ENCODE assay signal across 8 cellular contexts in the genomic region with DNA sequence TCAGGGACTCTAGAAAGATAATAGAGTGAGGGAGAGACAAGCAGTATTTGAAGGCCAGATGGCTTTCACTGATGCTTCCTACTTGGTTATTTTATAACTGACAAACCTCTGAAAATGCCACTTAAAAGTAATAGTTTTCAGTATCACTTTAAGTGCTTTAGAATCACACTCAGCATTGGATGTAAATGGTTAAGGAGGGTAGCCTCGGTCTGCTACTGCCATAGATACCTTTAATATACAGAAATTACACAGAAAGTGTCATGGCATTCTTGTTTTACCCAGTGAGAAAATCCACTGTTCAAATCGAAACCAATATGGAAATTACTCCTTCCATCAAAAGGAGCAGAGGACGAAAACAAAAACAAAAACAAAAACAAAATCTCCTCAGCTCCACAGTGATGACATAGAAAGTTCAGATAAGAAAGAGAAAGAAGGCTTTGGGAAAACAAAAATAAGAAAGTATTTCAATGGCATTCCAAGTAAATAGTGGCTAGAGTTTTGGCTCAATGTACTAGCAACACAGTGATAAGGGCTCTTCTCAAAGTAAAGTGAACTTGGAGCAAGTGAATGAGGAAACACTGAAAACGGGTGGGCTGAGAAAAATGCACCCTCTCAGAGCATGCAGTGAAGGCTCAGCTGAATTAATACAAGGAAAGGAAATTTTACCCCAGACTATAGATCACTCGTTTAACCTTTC. TPM values are rescaled to one million over a fixed set of nuclear protein-coding genes. Genes with fewer than 3 reads are reported as not detected.
DNase-seq lines count a peak whose midpoint lies in the region; ATAC-seq and TF ChIP-seq lines count a peak whose summit lies in the region.

No MANE protein-coding gene starts in this region.

- no peaks in the 10 kb centered on the region for H3K27me3 ChIP-seq in upper lobe of right lung

- intact Hi-C loops in activated naive CD4-positive, alpha-beta T cell treated with anti-CD3 and anti-CD28 coated beads for 36 hours (cut with micrococcal nuclease) = loop anchor here (1.0 to 5.0 kb wide), 5 partner anchors 9 to 532 kb away; no protein-coding TSS in a partner anchor
- intact Hi-C loops in activated CD4-positive, alpha-beta memory T cell treated with anti-CD3 and anti-CD28 coated beads for 36 hours (cut with micrococcal nuclease) = loop anchor here (1.0 to 5.0 kb wide), 3 partner anchors 9 to 703 kb away; no protein-coding TSS in a partner anchor
- intact Hi-C loops in upper lobe of right lung (cut with DNase I) = no loop called here

- no peaks in the 10 kb centered on the region for H3K9me3 Mint-ChIP-seq in activated naive CD4-positive, alpha-beta T cell treated with anti-CD3 and anti-CD28 coated beads for 36 hours
- H3K9me3 Mint-ChIP-seq in activated CD4-positive, alpha-beta memory T cell treated with anti-CD3 and anti-CD28 coated beads for 36 hours = no peaks in the 10 kb centered on the region

- no peak for TF ChIP-seq CTCF in upper lobe of right lung (IDR thresholded peaks at IDR 0.05)

- peaks cover 31% of the 10 kb centered on the region for H3K4me1 ChIP-seq in upper lobe of right lung

- POLR2A ChIA-PET in activated CD4-positive, alpha-beta memory T cell treated with anti-CD3 and anti-CD28 coated beads for 36 hours (lab: Charles Lee) = interaction anchor here (1.1 to 2.8 kb wide), 3 partner anchors 8 to 45 kb away, joined by 4 to 15 read pairs (median 7); no protein-coding TSS in a partner anchor

- H3K4me3 Mint-ChIP-seq in activated naive CD4-positive, alpha-beta T cell treated with anti-CD3 and anti-CD28 coated beads for 36 hours = peak overlapping the region; percentile 14
- H3K4me3 Mint-ChIP-seq in activated CD4-positive, alpha-beta memory T cell treated with anti-CD3 and anti-CD28 coated beads for 36 hours = peak overlapping the region; percentile 43

- H3K27ac ChIP-seq in upper lobe of right lung = peak overlapping the region; percentile 43

- peaks cover 83% of the 10 kb centered on the region for H3K4me1 Mint-ChIP-seq in activated naive CD4-positive, alpha-beta T cell treated with anti-CD3 and anti-CD28 coated beads for 36 hours (ENCODE audit: low read depth)
- H3K4me1 Mint-ChIP-seq in activated CD4-positive, alpha-beta memory T cell treated with anti-CD3 and anti-CD28 coated beads for 36 hours (ENCODE audit: low read depth) = peaks cover 81% of the 10 kb centered on the region

- CTCF ChIA-PET in activated naive CD4-positive, alpha-beta T cell treated with anti-CD3 and anti-CD28 coated beads for 36 hours (lab: Charles Lee) = interaction anchor here (0.7 to 1.3 kb wide), 2 partner anchors 42 to 209 kb away, joined by 3 to 4 read pairs; no protein-coding TSS in a partner anchor
- CTCF ChIA-PET in activated CD4-positive, alpha-beta memory T cell treated with anti-CD3 and anti-CD28 coated beads for 36 hours (lab: Charles Lee) = interaction anchor here (1.1 to 1.5 kb wide), 2 partner anchors 10 to 24 kb away, joined by 3 to 4 read pairs; no protein-coding TSS in a partner anchor

- H3K36me3 Mint-ChIP-seq in activated naive CD4-positive, alpha-beta T cell treated with anti-CD3 and anti-CD28 coated beads for 36 hours (ENCODE audit: low read depth) = peaks cover 66% of the 10 kb centered on the region
- H3K36me3 Mint-ChIP-seq in activated CD4-positive, alpha-beta memory T cell treated with anti-CD3 and anti-CD28 coated beads for 36 hours = peaks cover 75% of the 10 kb centered on the region

- peak overlapping the region; percentile 2 for H3K4me3 ChIP-seq in upper lobe of right lung

- H3K9me3 ChIP-seq in upper lobe of right lung = no peaks in the 10 kb centered on the region

- DNase-seq in activated naive CD4-positive, alpha-beta T cell treated with anti-CD3 and anti-CD28 coated beads for 36 hours = no peak
- no peak for DNase-seq in activated naive CD4-positive, alpha-beta T cell treated with anti-CD3 and anti-CD28 coated beads, Interleukin-2, amount 50 U/mL, for 16 hours
- DNase-seq in activated CD4-positive, alpha-beta memory T cell treated with anti-CD3 and anti-CD28 coated beads for 36 hours = no peak
- DNase-seq in upper lobe of right lung (no peak), NCI-H1092 (lab: John Stamatoyannopoulos, UW) (no peak), NCI-H2081 (lab: John Stamatoyannopoulos, UW) (no peak)

- H3K27me3 Mint-ChIP-seq in activated naive CD4-positive, alpha-beta T cell treated with anti-CD3 and anti-CD28 coated beads for 36 hours (ENCODE audit: low read depth) = no peaks in the 10 kb centered on the region
- no peaks in the 10 kb centered on the region for H3K27me3 Mint-ChIP-seq in activated CD4-positive, alpha-beta memory T cell treated with anti-CD3 and anti-CD28 coated beads for 36 hours

- peak overlapping the region; percentile 86 for H3K27ac Mint-ChIP-seq in activated naive CD4-positive, alpha-beta T cell treated with anti-CD3 and anti-CD28 coated beads for 36 hours
- peak overlapping the region; percentile 85 for H3K27ac Mint-ChIP-seq in activated CD4-positive, alpha-beta memory T cell treated with anti-CD3 and anti-CD28 coated beads for 36 hours

- ATAC-seq in HG03097 (IDR thresholded peaks at IDR 0.05; ENCODE audit: low FRiP score, unreplicated experiment) = peak; percentile 44
- peak; percentile 50 for ATAC-seq in upper lobe of right lung
- no peak for ATAC-seq in GM19455 (IDR thresholded peaks at IDR 0.05; ENCODE audit: unreplicated experiment)

- H3K36me3 ChIP-seq in upper lobe of right lung = no peaks in the 10 kb centered on the region

RNA-seq across cellular contexts. Expression of a gene that starts 43.2 kb away (rescaled TPM):
- 10 to 100 TPM; 60.2 to 63.7 TPM for total RNA-seq in activated naive CD4-positive, alpha-beta T cell treated with anti-CD3 and anti-CD28 coated beads for 36 hours
- total RNA-seq in activated CD4-positive, alpha-beta memory T cell treated with anti-CD3 and anti-CD28 coated beads for 36 hours = 100 to 1,000 TPM; 122 to 124 TPM
- 228 TPM for total RNA-seq in upper lobe of right lung
